ENCODE assay signal across 14 cellular contexts in genomic region chr18:5288517-5288935, GRCh38. TPM values are rescaled to one million over a fixed set of nuclear protein-coding genes. Genes with fewer than 3 reads are reported as not detected.
A peak's percentile ranks its signal among the peaks of the same experiment; 100 is the strongest.
DNase-seq lines count a peak whose midpoint lies in the region; ATAC-seq and TF ChIP-seq lines count a peak whose summit lies in the region.
"Had no signal": no experiment of that assay in that cellular context is flagged by ENCODE, and none has a peak within 500 bp of the region (broad histone marks: within the 10 kb centered on the region; RNA-seq: fewer than 3 reads in every experiment).

No MANE protein-coding gene starts in this region.

- no peak overlapping the region for H3K4me3 Mint-ChIP-seq in memory B cell
- H3K4me3 Mint-ChIP-seq in activated CD4-positive, alpha-beta memory T cell treated with anti-CD3 and anti-CD28 coated beads, Interleukin-2, amount 10 ng/mL, durations not matched to agents 7 days and 5 days, result no peak overlapping the region
- H3K4me3 Mint-ChIP-seq: T-helper 17 cell had no signal

- no peak for DNase-seq in memory B cell (ENCODE audit: low spot score in 2 of 2)
- no peak for DNase-seq in upper lobe of left lung
- DNase-seq in NCI-H1048 (lab: John Stamatoyannopoulos, UW), result no peak
- no peak for DNase-seq in activated CD4-positive, alpha-beta memory T cell treated with anti-CD3 and anti-CD28 coated beads, Interleukin-2, amount 10 ng/mL, durations not matched to agents 7 days and 5 days
- DNase-seq in GOT3 (lab: John Stamatoyannopoulos, UW), result no peak
- DNase-seq: activated CD4-positive, alpha-beta T cell treated with anti-CD3 and anti-CD28 coated beads, Interleukin-2, amount 50 U/mL, for 48 hours; KBM-7; retina; substantia nigra; T-helper 17 cell had no signal

- no peaks in the 10 kb centered on the region for H3K27me3 Mint-ChIP-seq in memory B cell
- no peaks in the 10 kb centered on the region for H3K27me3 Mint-ChIP-seq in activated CD4-positive, alpha-beta memory T cell treated with anti-CD3 and anti-CD28 coated beads, Interleukin-2, amount 10 ng/mL, durations not matched to agents 7 days and 5 days
- H3K27me3 Mint-ChIP-seq: T-helper 17 cell had no signal

- peak overlapping the region; percentile 50 for H3K27ac Mint-ChIP-seq in memory B cell
- H3K27ac Mint-ChIP-seq in activated CD4-positive, alpha-beta memory T cell treated with anti-CD3 and anti-CD28 coated beads, Interleukin-2, amount 10 ng/mL, durations not matched to agents 7 days and 5 days, result no peak overlapping the region
- H3K27ac Mint-ChIP-seq: activated naive CD4-positive, alpha-beta T cell treated with anti-CD3 and anti-CD28 coated beads, Interleukin-2, amount 50 U/mL, for 72 hours; T-helper 17 cell had no signal

- peak; percentile 62 for ATAC-seq in GM19023 (IDR thresholded peaks at IDR 0.05; ENCODE audit: unreplicated experiment)
- peak; percentile 75 for ATAC-seq in GM21825 (IDR thresholded peaks at IDR 0.05; ENCODE audit: unreplicated experiment)
- peak; percentile 79 for ATAC-seq in HG03342 (IDR thresholded peaks at IDR 0.05; ENCODE audit: unreplicated experiment)
- ATAC-seq in memory B cell (ENCODE audit: low read depth), result peak; percentile 70
- no peak for ATAC-seq in upper lobe of left lung (ENCODE audit: low FRiP score in 2 of 2)
- ATAC-seq: activated naive CD4-positive, alpha-beta T cell treated with anti-CD3 and anti-CD28 coated beads, Interleukin-2, amount 50 U/mL, for 72 hours; T-helper 17 cell had no signal

- POLR2A ChIA-PET in activated CD4-positive, alpha-beta memory T cell treated with anti-CD3 and anti-CD28 coated beads, Interleukin-2, amount 10 ng/mL, durations not matched to agents 7 days and 5 days (lab: Charles Lee), result interaction anchor here (0.6 kb wide), 1 partner anchor 48 kb away, joined by 3 read pairs; no protein-coding TSS in a partner anchor

- TF ChIP-seq POLR2A in upper lobe of left lung (IDR thresholded peaks at IDR 0.05), result no peak

- no peak overlapping the region for H3K4me3 ChIP-seq in upper lobe of left lung

- no peak for TF ChIP-seq CTCF in upper lobe of left lung (IDR thresholded peaks at IDR 0.05)

- H3K9me3 Mint-ChIP-seq in memory B cell, result no peaks in the 10 kb centered on the region
- H3K9me3 Mint-ChIP-seq in activated CD4-positive, alpha-beta memory T cell treated with anti-CD3 and anti-CD28 coated beads, Interleukin-2, amount 10 ng/mL, durations not matched to agents 7 days and 5 days, result no peaks in the 10 kb centered on the region
- H3K9me3 Mint-ChIP-seq: activated naive CD4-positive, alpha-beta T cell treated with anti-CD3 and anti-CD28 coated beads, Interleukin-2, amount 50 U/mL, for 72 hours had no signal

- CTCF ChIA-PET in activated CD4-positive, alpha-beta memory T cell treated with anti-CD3 and anti-CD28 coated beads, Interleukin-2, amount 10 ng/mL, durations not matched to agents 7 days and 5 days (lab: Charles Lee), result no interaction called here

- WGBS in upper lobe of left lung, 2 donors, result 65 to 70% methylated on average over 2 of the region's 2 CpGs

- TF ChIP-seq EP300 in upper lobe of left lung (IDR thresholded peaks at IDR 0.05), result no peak

- H3K9me3 ChIP-seq in upper lobe of left lung, result no peaks in the 10 kb centered on the region

- H3K36me3 ChIP-seq in upper lobe of left lung, result peaks cover 6 to 21% (median 12%) of the 10 kb centered on the region in 4 donors

- H3K4me1 ChIP-seq in upper lobe of left lung, result peaks cover 0 to 4% (median 1%) of the 10 kb centered on the region in 4 donors

- H3K36me3 Mint-ChIP-seq in memory B cell, result peaks cover 12% of the 10 kb centered on the region
- H3K36me3 Mint-ChIP-seq in activated CD4-positive, alpha-beta memory T cell treated with anti-CD3 and anti-CD28 coated beads, Interleukin-2, amount 10 ng/mL, durations not matched to agents 7 days and 5 days (ENCODE audit: low read depth), result peaks cover 49% of the 10 kb centered on the region

- H3K4me1 Mint-ChIP-seq in memory B cell, result peaks cover 14% of the 10 kb centered on the region
- H3K4me1 Mint-ChIP-seq in activated CD4-positive, alpha-beta memory T cell treated with anti-CD3 and anti-CD28 coated beads, Interleukin-2, amount 10 ng/mL, durations not matched to agents 7 days and 5 days, result peaks cover 8% of the 10 kb centered on the region

- H3K27ac ChIP-seq in upper lobe of left lung, result no peak overlapping the region

- H3K27me3 ChIP-seq in upper lobe of left lung, result no peaks in the 10 kb centered on the region

RNA-seq across cellular contexts. Expression of gene ZBTB14, which starts 7.0 kb away (rescaled TPM):
- total RNA-seq in upper lobe of left lung, result 10 to 100 TPM in 3 of 6 donors, 1 to 10 TPM in 3; 6.3 to 16.5 (median 10.5) TPM
- total RNA-seq in activated CD4-positive, alpha-beta memory T cell treated with anti-CD3 and anti-CD28 coated beads, Interleukin-2, amount 10 ng/mL, durations not matched to agents 7 days and 5 days, result 10 to 100 TPM; 26.3 to 27.3 TPM

Comparison
In these comparisons a context has a peak if more than half of its experiments do, and no peak if none do; other contexts are left out.
1. ATAC-seq: peak in GM19023 (single experiment), GM21825 (single experiment), HG03342 (single experiment) and memory B cell (single experiment); none in upper lobe of left lung (0 of 2).